In the genomic region with DNA sequence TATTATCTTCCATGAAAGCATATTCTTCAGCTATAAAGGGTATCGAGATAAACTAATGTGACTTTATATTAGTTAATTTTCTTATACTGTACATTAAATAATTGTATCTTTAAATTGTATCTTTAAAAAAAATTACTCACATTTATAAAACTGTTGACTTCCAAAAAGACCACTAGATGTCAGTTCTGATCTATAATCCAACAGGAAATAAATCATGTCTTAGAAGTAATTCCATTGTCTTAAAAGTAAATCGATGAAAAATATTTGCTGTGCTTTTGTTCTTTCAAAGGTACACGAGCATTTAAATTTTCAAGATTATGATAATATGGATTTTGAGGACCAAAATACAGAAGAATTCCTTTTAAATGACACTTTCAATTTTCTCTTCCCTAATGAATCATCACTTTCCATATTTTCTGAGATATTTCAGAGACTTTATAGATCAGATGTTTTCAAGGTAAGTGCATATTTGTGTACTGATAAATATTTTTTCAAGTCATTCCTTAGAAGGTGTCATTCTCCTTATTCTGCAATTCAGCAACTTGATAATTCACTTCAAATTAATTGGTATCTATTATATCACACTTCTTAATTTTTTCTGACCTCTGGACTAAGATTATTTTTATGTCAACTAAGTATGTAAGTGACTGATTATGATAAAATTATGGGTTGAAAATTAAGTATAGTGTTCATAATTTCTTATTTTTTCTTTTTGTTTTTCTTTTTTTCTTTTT, we compare ENCODE assay signal across 1 cellular context.
TF ChIP-seq lines count a peak whose summit lies in the region.

No MANE protein-coding gene starts in this region.

TF ChIP-seq in K562, 482 proteins besides CTCF, POLR2A, EP300 and RAD21 (continued from another document):
- TF ChIP-seq, protein P1, sequence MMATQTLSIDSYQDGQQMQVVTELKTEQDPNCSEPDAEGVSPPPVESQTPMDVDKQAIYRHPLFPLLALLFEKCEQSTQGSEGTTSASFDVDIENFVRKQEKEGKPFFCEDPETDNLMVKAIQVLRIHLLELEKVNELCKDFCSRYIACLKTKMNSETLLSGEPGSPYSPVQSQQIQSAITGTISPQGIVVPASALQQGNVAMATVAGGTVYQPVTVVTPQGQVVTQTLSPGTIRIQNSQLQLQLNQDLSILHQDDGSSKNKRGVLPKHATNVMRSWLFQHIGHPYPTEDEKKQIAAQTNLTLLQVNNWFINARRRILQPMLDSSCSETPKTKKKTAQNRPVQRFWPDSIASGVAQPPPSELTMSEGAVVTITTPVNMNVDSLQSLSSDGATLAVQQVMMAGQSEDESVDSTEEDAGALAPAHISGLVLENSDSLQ (IDR thresholded peaks at IDR 0.05), result peak; percentile 55
- TF ChIP-seq ZNF561 (CRISPR knock-in tag; conservative IDR thresholded peaks at IDR 0.05) (no peak), ZNF780A (CRISPR knock-in tag; IDR thresholded peaks at IDR 0.05) (no peak), RBBP5 (IDR thresholded peaks at IDR 0.05; ENCODE audit: borderline replicate concordance, insufficient read depth, low read length, poor library complexity, severe bottlenecking) (no peak), ZNF75A (CRISPR knock-in tag; IDR thresholded peaks at IDR 0.05) (no peak), ZNF830 (CRISPR knock-in tag; IDR thresholded peaks at IDR 0.05) (no peak), HMG20A (CRISPR knock-in tag; conservative IDR thresholded peaks at IDR 0.05) (no peak), C11orf30 (IDR thresholded peaks at IDR 0.05; ENCODE audit: low read depth) (peak; percentile 55; the same call in 1 of the 2 replicates), CREBBP (IDR thresholded peaks at IDR 0.05; ENCODE audit: low read depth, low read length) (no peak), THRA (IDR thresholded peaks at IDR 0.05) (no peak), BRCA1 (IDR thresholded peaks at IDR 0.05) (no peak), BRCA1 (CRISPR knock-in tag; IDR thresholded peaks at IDR 0.05) (no peak), ZNF217 (CRISPR knock-in tag; IDR thresholded peaks at IDR 0.05) (no peak), ZNF165 (CRISPR knock-in tag; IDR thresholded peaks at IDR 0.05; ENCODE audit: borderline replicate concordance) (no peak)
- TF ChIP-seq, protein P2, sequence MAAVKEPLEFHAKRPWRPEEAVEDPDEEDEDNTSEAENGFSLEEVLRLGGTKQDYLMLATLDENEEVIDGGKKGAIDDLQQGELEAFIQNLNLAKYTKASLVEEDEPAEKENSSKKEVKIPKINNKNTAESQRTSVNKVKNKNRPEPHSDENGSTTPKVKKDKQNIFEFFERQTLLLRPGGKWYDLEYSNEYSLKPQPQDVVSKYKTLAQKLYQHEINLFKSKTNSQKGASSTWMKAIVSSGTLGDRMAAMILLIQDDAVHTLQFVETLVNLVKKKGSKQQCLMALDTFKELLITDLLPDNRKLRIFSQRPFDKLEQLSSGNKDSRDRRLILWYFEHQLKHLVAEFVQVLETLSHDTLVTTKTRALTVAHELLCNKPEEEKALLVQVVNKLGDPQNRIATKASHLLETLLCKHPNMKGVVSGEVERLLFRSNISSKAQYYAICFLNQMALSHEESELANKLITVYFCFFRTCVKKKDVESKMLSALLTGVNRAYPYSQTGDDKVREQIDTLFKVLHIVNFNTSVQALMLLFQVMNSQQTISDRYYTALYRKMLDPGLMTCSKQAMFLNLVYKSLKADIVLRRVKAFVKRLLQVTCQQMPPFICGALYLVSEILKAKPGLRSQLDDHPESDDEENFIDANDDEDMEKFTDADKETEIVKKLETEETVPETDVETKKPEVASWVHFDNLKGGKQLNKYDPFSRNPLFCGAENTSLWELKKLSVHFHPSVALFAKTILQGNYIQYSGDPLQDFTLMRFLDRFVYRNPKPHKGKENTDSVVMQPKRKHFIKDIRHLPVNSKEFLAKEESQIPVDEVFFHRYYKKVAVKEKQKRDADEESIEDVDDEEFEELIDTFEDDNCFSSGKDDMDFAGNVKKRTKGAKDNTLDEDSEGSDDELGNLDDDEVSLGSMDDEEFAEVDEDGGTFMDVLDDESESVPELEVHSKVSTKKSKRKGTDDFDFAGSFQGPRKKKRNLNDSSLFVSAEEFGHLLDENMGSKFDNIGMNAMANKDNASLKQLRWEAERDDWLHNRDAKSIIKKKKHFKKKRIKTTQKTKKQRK (IDR thresholded peaks at IDR 0.05; ENCODE audit: borderline replicate concordance, low read depth, low read length), result no peak
